32 cellular contexts compared by ENCODE assay signal in genomic region chr2:111638274-111638877, GRCh38.
"Had no signal": no experiment of that assay in that cellular context is flagged by ENCODE, and none has a peak within 500 bp of the region (broad histone marks: within the 10 kb centered on the region; RNA-seq: fewer than 3 reads in every experiment).

No MANE protein-coding gene starts in this region.

- H3K4me3 ChIP-seq: breast epithelium, esophagus muscularis mucosa, left ventricle myocardium inferior, lung, neural progenitor cell, right atrium auricular region, thoracic aorta, uterus had no signal

- H3K9ac ChIP-seq: neural progenitor cell, parathyroid adenoma had no signal

- H2AFZ ChIP-seq: neural progenitor cell, parathyroid adenoma had no signal

- H3K36me3 Mint-ChIP-seq: activated naive CD4-positive, alpha-beta T cell treated with anti-CD3 and anti-CD28 coated beads, Interleukin-2, amount 50 U/mL, for 24 hours; neural progenitor cell; stimulated activated effector memory CD8-positive, alpha-beta T cell treated with anti-CD3 and anti-CD28 coated beads, Interleukin-12 subunit alpha, Interleukin-12 subunit beta, amount 100 ng/mL, for 72 hours had no signal

- H3K9me3 ChIP-seq: left ventricle myocardium inferior, thoracic aorta, uterus had no signal

- H3K36me3 ChIP-seq: breast epithelium, esophagus muscularis mucosa, left ventricle myocardium inferior, neural progenitor cell, right atrium auricular region, thoracic aorta, uterus, WERI-Rb-1 had no signal

- H3K27ac Mint-ChIP-seq: activated CD4-positive, alpha-beta memory T cell treated with anti-CD3 and anti-CD28 coated beads, Interleukin-2, amount 10 ng/mL, durations not matched to agents 7 days and 5 days; activated CD8-positive, alpha-beta memory T cell treated with anti-CD3 and anti-CD28 coated beads, Interleukin-2, amount 10 ng/mL, durations not matched to agents 7 days and 5 days; activated naive CD4-positive, alpha-beta T cell treated with anti-CD3 and anti-CD28 coated beads, Interleukin-2, amount 50 U/mL, for 24 hours; activated naive CD8-positive, alpha-beta T cell treated with anti-CD3 and anti-CD28 coated beads, Interleukin-2, amount 50 U/mL, for 24 hours; activated T-helper 2 cell treated with anti-CD3 and anti-CD28 coated beads, Interferon-gamma antibody, Interleukin-2, Interleukin-4, amounts not matched to agents 10 μg/mL and 5 μg/mL and 100 μg/mL, durations not matched to agents 14 hours and 24 hours and 36 hours; endodermal cell; natural killer cell; neural progenitor cell; stimulated activated effector memory CD8-positive, alpha-beta T cell treated with anti-CD3 and anti-CD28 coated beads, Interleukin-12 subunit alpha, Interleukin-12 subunit beta, amount 100 ng/mL, for 72 hours; stimulated activated naive CD8-positive, alpha-beta T cell treated with anti-CD3 and anti-CD28 coated beads, Interleukin-15, Interleukin-2, amounts not matched to agents 100 ng/mL and 50 ng/mL, for 24 hours had no signal

- H3K79me2 ChIP-seq: parathyroid adenoma had no signal

- H3K4me3 Mint-ChIP-seq: activated CD4-positive, alpha-beta memory T cell treated with anti-CD3 and anti-CD28 coated beads, Interleukin-2, amount 10 ng/mL, durations not matched to agents 7 days and 5 days; activated CD8-positive, alpha-beta memory T cell treated with anti-CD3 and anti-CD28 coated beads, Interleukin-2, amount 10 ng/mL, durations not matched to agents 7 days and 5 days; activated naive CD4-positive, alpha-beta T cell treated with anti-CD3 and anti-CD28 coated beads, Interleukin-2, amount 50 U/mL, for 24 hours; activated naive CD8-positive, alpha-beta T cell treated with anti-CD3 and anti-CD28 coated beads, Interleukin-2, amount 50 U/mL, for 24 hours; endodermal cell; natural killer cell; neural progenitor cell; stimulated activated effector memory CD8-positive, alpha-beta T cell treated with anti-CD3 and anti-CD28 coated beads, Interleukin-12 subunit alpha, Interleukin-12 subunit beta, amount 100 ng/mL, for 72 hours; stimulated activated naive CD8-positive, alpha-beta T cell treated with anti-CD3 and anti-CD28 coated beads, Interleukin-15, Interleukin-2, amounts not matched to agents 100 ng/mL and 50 ng/mL, for 24 hours had no signal

- ATAC-seq: activated CD4-positive, CD25-positive, alpha-beta regulatory T cell treated with anti-CD3 and anti-CD28 coated beads, Interleukin-2, amount 50 U/mL, for 24 hours; activated CD8-positive, alpha-beta memory T cell treated with anti-CD3 and anti-CD28 coated beads, Interleukin-2, amount 10 ng/mL, durations not matched to agents 7 days and 5 days; activated naive CD8-positive, alpha-beta T cell treated with anti-CD3 and anti-CD28 coated beads, Interleukin-2, amount 50 U/mL, for 24 hours; natural killer cell; stimulated activated effector memory CD8-positive, alpha-beta T cell treated with anti-CD3 and anti-CD28 coated beads, Interleukin-12 subunit alpha, Interleukin-12 subunit beta, amount 100 ng/mL, for 72 hours had no signal

- H3K4me1 ChIP-seq: breast epithelium, esophagus muscularis mucosa, left ventricle myocardium inferior, neural progenitor cell, parathyroid adenoma, right atrium auricular region, uterus had no signal

- H3K4me2 ChIP-seq: neural progenitor cell had no signal

- H3K27ac ChIP-seq: breast epithelium, esophagus muscularis mucosa, left ventricle myocardium inferior, neural progenitor cell, parathyroid adenoma, right atrium auricular region, thoracic aorta, uterus, WERI-Rb-1 had no signal

- H3K27me3 ChIP-seq: breast epithelium, esophagus muscularis mucosa, neural progenitor cell, right atrium auricular region had no signal

- H3K4me1 Mint-ChIP-seq: activated naive CD4-positive, alpha-beta T cell treated with anti-CD3 and anti-CD28 coated beads, Interleukin-2, amount 50 U/mL, for 24 hours; endodermal cell; neural progenitor cell had no signal

- DNase-seq: activated CD4-positive, alpha-beta memory T cell treated with anti-CD3 and anti-CD28 coated beads, Interleukin-2, amount 10 ng/mL, durations not matched to agents 7 days and 5 days; activated CD4-positive, alpha-beta T cell treated with anti-CD3 and anti-CD28 coated beads for 48 hours; activated CD8-positive, alpha-beta memory T cell treated with anti-CD3 and anti-CD28 coated beads, Interleukin-2, amount 10 ng/mL, durations not matched to agents 7 days and 5 days; activated naive CD8-positive, alpha-beta T cell treated with anti-CD3 and anti-CD28 coated beads, Interleukin-2, amount 50 U/mL, for 24 hours; activated T-cell treated with anti-CD3 and anti-CD28 coated beads, Interleukin-2, amount 50 U/mL, for 48 hours; central memory CD4-positive, alpha-beta T cell; endodermal cell; foreskin melanocyte; glutamatergic neuron; islet precursor cell; left ventricle myocardium inferior; mesendoderm; natural killer cell; occipital lobe; stimulated activated CD4-positive, alpha-beta T cell treated with anti-CD3 and anti-CD28 coated beads, Interleukin-12 subunit alpha, Interleukin-12 subunit beta, amount 100 ng/mL, for 4 hours; stimulated activated CD4-positive, alpha-beta T cell treated with anti-CD3 and anti-CD28 coated beads, Interleukin-4, amount 100 ng/mL, for 24 hours; T-helper 1 cell; trophoblast cell; uterus; WERI-Rb-1 had no signal
